ENCODE assay signal across 8 cellular contexts in genomic region chr1:148975866-148976537, GRCh38.
DNase-seq lines count a peak whose midpoint lies in the region; ATAC-seq, FAIRE-seq and TF ChIP-seq lines count a peak whose summit lies in the region.
"Not testable (repeated sequence)": the region's sequence is repeated elsewhere in the genome, so short reads cannot be mapped to it uniquely, and the experiment has no call there.

No MANE protein-coding gene starts in this region.

- H3K27me3 ChIP-seq in CD8-positive, alpha-beta memory T cell (ENCODE audit: insufficient read depth, low read length, poor library complexity, severe bottlenecking); MM.1S (replicated peaks; ENCODE audit: insufficient read depth, low read length); endothelial cell of umbilical vein (ENCODE audit: control insufficient read depth in 2 of 2, insufficient read depth in 2 of 2, low read length in 2 of 2): not testable (repeated sequence)

- H3K9ac ChIP-seq in MM.1S (ENCODE audit: low read length); endothelial cell of umbilical vein (replicated peaks; ENCODE audit: extremely low read depth, insufficient read depth, low read length): not testable (repeated sequence)

- peak overlapping the region; percentile 24; the same call in 1 of the 2 replicates for H3K4me2 ChIP-seq in MM.1S (ENCODE audit: low read depth, low read length)
- H3K4me2 ChIP-seq in endothelial cell of umbilical vein (ENCODE audit: insufficient read depth, low read length): peak overlapping the region; percentile 54

- CTCF ChIA-PET in CD8-positive, alpha-beta memory T cell (lab: Charles Lee); endothelial cell of umbilical vein (lab: Charles Lee): not testable (repeated sequence)

- not testable (repeated sequence) for H3F3A ChIP-seq in MM.1S (ENCODE audit: insufficient read depth, low read length)

- TF ChIP-seq POLR2A in endothelial cell of umbilical vein (IDR thresholded peaks at IDR 0.05; ENCODE audit: low read depth, low read length): not testable (repeated sequence)

- H3K9me2 ChIP-seq in MM.1S (replicated peaks; ENCODE audit: insufficient read depth, low read length): not testable (repeated sequence)

- not testable (repeated sequence) for FAIRE-seq in endothelial cell of umbilical vein (lab: Jason Lieb, UNC)

- H2AFZ ChIP-seq in MM.1S (ENCODE audit: low read length); endothelial cell of umbilical vein (ENCODE audit: low read depth, low read length): not testable (repeated sequence)

- intact Hi-C loops in endothelial cell of umbilical vein (cut with micrococcal nuclease): not testable (repeated sequence)

- H3K4me3 Mint-ChIP-seq in CD8-positive, alpha-beta memory T cell: peak overlapping the region in 5 of 7 donors; percentile 43 to 80 (median 59)
- peak overlapping the region; percentile 75 for H3K4me3 Mint-ChIP-seq in T-helper 1 cell treated with Interleukin-12 subunit alpha and Interleukin-12 subunit beta and Interleukin-4 antibody, amounts not matched to agents 30 μg/mL and 1 μg/mL, for 36 hours
- H3K4me3 Mint-ChIP-seq in activated naive CD4-positive, alpha-beta T cell treated with anti-CD3 and anti-CD28 coated beads, Interleukin-2, amount 50 U/mL, for 24 hours: peak overlapping the region; percentile 83
- H3K4me3 Mint-ChIP-seq in stimulated activated effector memory CD8-positive, alpha-beta T cell treated with anti-CD3 and anti-CD28 coated beads, Interleukin-12 subunit alpha, Interleukin-12 subunit beta, amount 100 ng/mL, for 72 hours: peak overlapping the region; percentile 53

- H3K9me3 Mint-ChIP-seq in CD8-positive, alpha-beta memory T cell; T-helper 1 cell treated with Interleukin-12 subunit alpha and Interleukin-12 subunit beta and Interleukin-4 antibody, amounts not matched to agents 30 μg/mL and 1 μg/mL, for 36 hours; activated naive CD4-positive, alpha-beta T cell treated with anti-CD3 and anti-CD28 coated beads, Interleukin-2, amount 50 U/mL, for 24 hours; stimulated activated effector memory CD8-positive, alpha-beta T cell treated with anti-CD3 and anti-CD28 coated beads, Interleukin-12 subunit alpha, Interleukin-12 subunit beta, amount 100 ng/mL, for 72 hours: not testable (repeated sequence)

- H3K4me1 ChIP-seq in CD8-positive, alpha-beta memory T cell (ENCODE audit: insufficient read depth, low read length); MM.1S (ENCODE audit: low read length); endothelial cell of umbilical vein (ENCODE audit: control insufficient read depth, extremely low read depth, insufficient read depth, low read length): not testable (repeated sequence)

- BruUV-seq in endothelial cell of umbilical vein (replicated peaks; lab: Mats Ljungman, UMichigan): TSS peak; percentile 75

- ATAC-seq in GM19395 (IDR thresholded peaks at IDR 0.05; ENCODE audit: unreplicated experiment) (peak; percentile 67), HG02981 (IDR thresholded peaks at IDR 0.05; ENCODE audit: unreplicated experiment) (peak; percentile 71)
- ATAC-seq in stimulated activated effector memory CD8-positive, alpha-beta T cell treated with anti-CD3 and anti-CD28 coated beads, Interleukin-12 subunit alpha, Interleukin-12 subunit beta, amount 100 ng/mL, for 72 hours: peak; percentile 94

- not testable (repeated sequence) for H3K9me1 ChIP-seq in endothelial cell of umbilical vein (replicated peaks; ENCODE audit: control insufficient read depth, extremely low read depth, insufficient read depth, low read length)

- not testable (repeated sequence) for H4K20me1 ChIP-seq in MM.1S (ENCODE audit: insufficient read depth, low read length); endothelial cell of umbilical vein (replicated peaks; ENCODE audit: control insufficient read depth, extremely low read depth, insufficient read depth, low read length)

- peaks cover 8 to 39% (median 24%) of the 10 kb centered on the region in 3 donors for H3K36me3 Mint-ChIP-seq in CD8-positive, alpha-beta memory T cell
- H3K36me3 Mint-ChIP-seq in T-helper 1 cell treated with Interleukin-12 subunit alpha and Interleukin-12 subunit beta and Interleukin-4 antibody, amounts not matched to agents 30 μg/mL and 1 μg/mL, for 36 hours (ENCODE audit: low read depth): peaks cover 31% of the 10 kb centered on the region
- peaks cover 17% of the 10 kb centered on the region for H3K36me3 Mint-ChIP-seq in activated naive CD4-positive, alpha-beta T cell treated with anti-CD3 and anti-CD28 coated beads, Interleukin-2, amount 50 U/mL, for 24 hours
- peaks cover 42% of the 10 kb centered on the region for H3K36me3 Mint-ChIP-seq in stimulated activated effector memory CD8-positive, alpha-beta T cell treated with anti-CD3 and anti-CD28 coated beads, Interleukin-12 subunit alpha, Interleukin-12 subunit beta, amount 100 ng/mL, for 72 hours

- H3K27ac ChIP-seq in CD8-positive, alpha-beta memory T cell (ENCODE audit: low read depth, low read length): not testable (repeated sequence)
- H3K27ac ChIP-seq in MM.1S (ENCODE audit: low read length) (peak overlapping the region; percentile 54; the same call in 1 of the 2 replicates), endothelial cell of umbilical vein (ENCODE audit: insufficient read depth, low read depth, low read length) (peak overlapping the region; percentile 78)

- peak overlapping the region in 7 of 8 donors; percentile 15 to 92 (median 75) for H3K27ac Mint-ChIP-seq in CD8-positive, alpha-beta memory T cell
- H3K27ac Mint-ChIP-seq in T-helper 1 cell treated with Interleukin-12 subunit alpha and Interleukin-12 subunit beta and Interleukin-4 antibody, amounts not matched to agents 30 μg/mL and 1 μg/mL, for 36 hours: peak overlapping the region; percentile 96
- H3K27ac Mint-ChIP-seq in activated naive CD4-positive, alpha-beta T cell treated with anti-CD3 and anti-CD28 coated beads, Interleukin-2, amount 50 U/mL, for 24 hours: peak overlapping the region; percentile 97
- peak overlapping the region; percentile 91 for H3K27ac Mint-ChIP-seq in stimulated activated effector memory CD8-positive, alpha-beta T cell treated with anti-CD3 and anti-CD28 coated beads, Interleukin-12 subunit alpha, Interleukin-12 subunit beta, amount 100 ng/mL, for 72 hours

- H3K27me3 Mint-ChIP-seq in CD8-positive, alpha-beta memory T cell; T-helper 1 cell treated with Interleukin-12 subunit alpha and Interleukin-12 subunit beta and Interleukin-4 antibody, amounts not matched to agents 30 μg/mL and 1 μg/mL, for 36 hours (ENCODE audit: low read depth); activated naive CD4-positive, alpha-beta T cell treated with anti-CD3 and anti-CD28 coated beads, Interleukin-2, amount 50 U/mL, for 24 hours: not testable (repeated sequence)

- peaks cover 16% of the 10 kb centered on the region for H3K36me3 ChIP-seq in CD8-positive, alpha-beta memory T cell (ENCODE audit: insufficient read depth, low read length)
- not testable (repeated sequence) for H3K36me3 ChIP-seq in MM.1S (replicated peaks; ENCODE audit: insufficient read depth, low read length); endothelial cell of umbilical vein (ENCODE audit: control insufficient read depth in 2 of 2, extremely low read depth in 1 of 2, insufficient read depth in 2 of 2, low read length in 2 of 2)

- dilution Hi-C loops in endothelial cell of umbilical vein (cut with MboI; ENCODE audit: extremely low pct_ligation_motif_present, low sequenced_read_pairs): not testable (repeated sequence)

- POLR2A ChIA-PET in CD8-positive, alpha-beta memory T cell (lab: Charles Lee); endothelial cell of umbilical vein (lab: Charles Lee): not testable (repeated sequence)

- H3K79me2 ChIP-seq in MM.1S (ENCODE audit: low read length); endothelial cell of umbilical vein (ENCODE audit: control insufficient read depth, insufficient read depth, low read length): not testable (repeated sequence)

- TF ChIP-seq CTCF in MM.1S (IDR thresholded peaks at IDR 0.05; ENCODE audit: low read length); endothelial cell of umbilical vein (IDR thresholded peaks at IDR 0.05; ENCODE audit: extremely low read depth in 1 of 2, insufficient read depth in 1 of 2, low read depth in 1 of 2, low read length in 2 of 2): not testable (repeated sequence)

- DNase-seq in CD8-positive, alpha-beta memory T cell; stimulated activated effector memory CD8-positive, alpha-beta T cell treated with anti-CD3 and anti-CD28 coated beads, Interleukin-12 subunit alpha, Interleukin-12 subunit beta, amount 100 ng/mL, for 72 hours (ENCODE audit: low spot score in 2 of 2): not testable (repeated sequence)
- DNase-seq in MM.1S (peak; percentile 23), endothelial cell of umbilical vein (ENCODE audit: low read depth, low spot score) (peak; percentile 66)

- not testable (repeated sequence) for H3K9me3 ChIP-seq in CD8-positive, alpha-beta memory T cell (ENCODE audit: low read length); MM.1S (replicated peaks; ENCODE audit: insufficient read depth, low read length); endothelial cell of umbilical vein (replicated peaks; ENCODE audit: control insufficient read depth, insufficient read depth, low read length)

- H3K4me3 ChIP-seq in CD8-positive, alpha-beta memory T cell (ENCODE audit: low read length); MM.1S (ENCODE audit: low read length); endothelial cell of umbilical vein (replicated peaks in 1 of 3; ENCODE audit: insufficient read depth in 1 of 3, low read depth in 1 of 3, low read length in 3 of 3): not testable (repeated sequence)

- H3K4me1 Mint-ChIP-seq in CD8-positive, alpha-beta memory T cell: peaks cover 8 to 16% (median 12%) of the 10 kb centered on the region in 3 donors
- H3K4me1 Mint-ChIP-seq in T-helper 1 cell treated with Interleukin-12 subunit alpha and Interleukin-12 subunit beta and Interleukin-4 antibody, amounts not matched to agents 30 μg/mL and 1 μg/mL, for 36 hours (ENCODE audit: low read depth): peaks cover 15% of the 10 kb centered on the region
- H3K4me1 Mint-ChIP-seq in activated naive CD4-positive, alpha-beta T cell treated with anti-CD3 and anti-CD28 coated beads, Interleukin-2, amount 50 U/mL, for 24 hours: peaks cover 20% of the 10 kb centered on the region
- H3K4me1 Mint-ChIP-seq in stimulated activated effector memory CD8-positive, alpha-beta T cell treated with anti-CD3 and anti-CD28 coated beads, Interleukin-12 subunit alpha, Interleukin-12 subunit beta, amount 100 ng/mL, for 72 hours: peaks cover 12% of the 10 kb centered on the region
